In the genomic region with DNA sequence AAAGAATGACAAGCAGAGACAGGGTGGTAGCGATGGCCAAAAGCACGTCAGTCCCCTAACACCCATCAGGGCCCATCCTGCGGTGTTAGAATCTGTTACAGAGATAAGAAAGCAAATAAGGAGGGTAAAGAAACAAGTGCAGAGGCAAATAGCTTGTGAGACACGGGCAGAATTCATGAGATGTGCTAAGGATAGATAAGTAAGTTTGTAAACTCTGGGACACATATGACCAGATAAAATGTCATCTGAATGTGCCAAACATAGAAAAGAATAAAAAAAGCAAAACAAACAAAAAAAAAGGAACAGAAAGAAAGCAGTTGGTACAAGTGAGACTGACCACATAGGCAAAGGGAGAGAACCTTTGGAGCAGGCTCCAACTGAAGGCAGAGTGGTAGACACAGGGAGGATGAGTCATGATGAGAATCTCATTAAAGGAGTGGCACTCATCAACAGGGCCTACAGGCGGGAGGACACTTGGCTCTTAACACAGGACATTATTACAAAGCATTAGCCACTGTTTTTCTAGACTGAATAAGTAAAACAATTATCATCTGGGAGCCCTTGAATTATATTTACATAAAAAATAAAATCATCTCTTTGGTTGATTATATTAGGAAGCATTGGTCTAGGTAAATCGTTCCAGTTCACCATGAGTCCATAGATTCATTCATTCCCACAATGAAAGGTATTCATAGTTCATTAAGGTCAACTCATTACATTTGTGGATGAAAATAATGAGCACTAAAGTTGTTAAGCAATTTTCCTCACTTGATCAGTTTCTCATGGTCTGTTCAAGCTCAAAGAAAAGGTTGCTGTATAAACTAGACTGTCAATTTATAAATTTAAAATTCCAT, we compare ENCODE assay signal across 14 cellular contexts. TPM values are rescaled to one million over a fixed set of nuclear protein-coding genes. Genes with fewer than 3 reads are reported as not detected.
DNase-seq lines count a peak whose midpoint lies in the region; ATAC-seq, FAIRE-seq and TF ChIP-seq lines count a peak whose summit lies in the region.
"Had no signal": no experiment of that assay in that cellular context is flagged by ENCODE, and none has a peak within 500 bp of the region (broad histone marks: within the 10 kb centered on the region; RNA-seq: fewer than 3 reads in every experiment).

No MANE protein-coding gene starts in this region.

- DNase-seq in Daoy (ENCODE audit: low read depth) (peak; percentile 84), RPMI8226 (peak; percentile 42), suprapubic skin (ENCODE audit: low spot score in 2 of 2) (no peak), HepG2 (ENCODE audit: low spot score) (no peak), aorta (no peak), body of pancreas (no peak)
- DNase-seq: activated gamma-delta T cell treated with Interleukin-2 at 50 U/mL for 16 hours, NCI-H1417 treated with DMSO at 0.1 percent for 48 hours, spleen, thyroid gland had no signal

- intact Hi-C loops in HepG2 (cut with micrococcal nuclease; ENCODE audit: unreplicated experiment): no loop called here
- intact Hi-C loops in aorta (cut with DNase I): no loop called here
- intact Hi-C loops in body of pancreas (cut with DNase I): no loop called here

- WGBS in suprapubic skin: 70% methylated on average over 6 of the region's 6 CpGs
- 4% methylated on average over 6 of the region's 6 CpGs for WGBS in HepG2 (ENCODE audit: low lambda C conversion rate)
- WGBS in aorta, 2 donors: 71 to 77% methylated on average over 6 of the region's 6 CpGs
- 44 to 51% methylated on average over 6 of the region's 6 CpGs for WGBS in body of pancreas, 2 donors

- no peak overlapping the region for H2AFZ ChIP-seq in HepG2 (ENCODE audit: low read length)

- H3K9me3 ChIP-seq in suprapubic skin (no peaks in the 10 kb centered on the region), HepG2 (ENCODE audit: low read length) (no peaks in the 10 kb centered on the region), aorta (ENCODE audit: control insufficient read depth, low read length) (no peaks in the 10 kb centered on the region), body of pancreas (no peaks in the 10 kb centered on the region)
- H3K9me3 ChIP-seq: spleen, thyroid gland had no signal

- TF ChIP-seq POLR2A in suprapubic skin (IDR thresholded peaks at IDR 0.05): no peak
- no peak for TF ChIP-seq POLR2A in HepG2 (IDR thresholded peaks at IDR 0.05; ENCODE audit: insufficient read depth in 1 of 2, low read depth in 2 of 2, low read length in 2 of 2)
- no peak for TF ChIP-seq POLR2A in body of pancreas (IDR thresholded peaks at IDR 0.05)

- ATAC-seq in GM21367 (IDR thresholded peaks at IDR 0.05; ENCODE audit: unreplicated experiment): peak; percentile 72
- ATAC-seq in HG03103 (IDR thresholded peaks at IDR 0.05; ENCODE audit: low read depth, unreplicated experiment): peak; percentile 48
- ATAC-seq in HepG2: no peak
- ATAC-seq in aorta (ENCODE audit: low FRiP score): no peak
- ATAC-seq in body of pancreas: no peak
- ATAC-seq: left lobe of liver had no signal

- FAIRE-seq in HepG2 (lab: Jason Lieb, UNC): no peak
- FAIRE-seq: endometrium had no signal

- TF ChIP-seq CTCF in suprapubic skin (IDR thresholded peaks at IDR 0.05) (no peak), HepG2 (CRISPR knock-in tag; IDR thresholded peaks at IDR 0.05) (no peak), body of pancreas (IDR thresholded peaks at IDR 0.05) (no peak)

- TF ChIP-seq EP300 in suprapubic skin (IDR thresholded peaks at IDR 0.05) (no peak), HepG2 (IDR thresholded peaks at IDR 0.05; ENCODE audit: low read depth in 2 of 2, low read length in 2 of 2) (no peak), HepG2 (CRISPR knock-in tag; IDR thresholded peaks at IDR 0.05; ENCODE audit: borderline replicate concordance) (no peak)

- H3K27ac ChIP-seq in suprapubic skin (no peak overlapping the region), HepG2 (ENCODE audit: extremely low read length, insufficient read depth, low read length) (no peak overlapping the region), aorta (ENCODE audit: low read depth in 1 of 2, low read length in 2 of 2) (no peak overlapping the region), body of pancreas (no peak overlapping the region)
- H3K27ac ChIP-seq: spleen, thyroid gland had no signal

- H3K4me1 ChIP-seq in suprapubic skin: peaks cover 3% of the 10 kb centered on the region
- H3K4me1 ChIP-seq in HepG2 (ENCODE audit: insufficient read depth, low read length): no peaks in the 10 kb centered on the region
- H3K4me1 ChIP-seq in aorta (ENCODE audit: control insufficient read depth in 1 of 2, insufficient read depth in 2 of 2, low read length in 2 of 2): no peaks in the 10 kb centered on the region
- H3K4me1 ChIP-seq in body of pancreas: no peaks in the 10 kb centered on the region
- H3K4me1 ChIP-seq: thyroid gland had no signal

- H3K4me2 ChIP-seq in HepG2 (ENCODE audit: low read depth, low read length): no peak overlapping the region

- POLR2A ChIA-PET in HepG2 (lab: Yijun Ruan, JAX): no interaction called here

- CTCF ChIA-PET in HepG2 (lab: Yijun Ruan, JAX; ENCODE audit: low intra/inter-chr PET ratio, low total read pairs): no interaction called here

- BruUV-seq in HepG2 (replicated peaks; lab: Mats Ljungman, UMichigan): no TSS peak

- H3K79me2 ChIP-seq in HepG2 (ENCODE audit: insufficient read depth, low read length): no peaks in the 10 kb centered on the region

- H3K27me3 ChIP-seq in suprapubic skin (peaks cover 2% of the 10 kb centered on the region), HepG2 (ENCODE audit: control insufficient read depth in 1 of 2, insufficient read depth in 2 of 2, low read length in 2 of 2) (no peaks in the 10 kb centered on the region), aorta (ENCODE audit: control insufficient read depth in 1 of 2, insufficient read depth in 2 of 2, low read length in 1 of 2) (no peaks in the 10 kb centered on the region), body of pancreas (no peaks in the 10 kb centered on the region)
- H3K27me3 ChIP-seq: spleen, thyroid gland had no signal

- H3K4me3 ChIP-seq in suprapubic skin (no peak overlapping the region), HepG2 (replicated peaks in 1 of 3; ENCODE audit: insufficient read depth in 1 of 3, low read depth in 2 of 3, low read length in 3 of 3) (no peak overlapping the region), aorta (ENCODE audit: low read length in 2 of 2) (no peak overlapping the region), body of pancreas (no peak overlapping the region)
- H3K4me3 ChIP-seq: spleen, thyroid gland had no signal

- no peak for TF ChIP-seq RAD21 in HepG2 (CRISPR knock-in tag; IDR thresholded peaks at IDR 0.05)

- in situ Hi-C loops in HepG2 (cut with HindIII; ENCODE audit: extremely low pct_ligation_motif_present, low pct_unique_long_range_greater_than_20kb): no loop called here

- H3K9ac ChIP-seq in HepG2 (ENCODE audit: insufficient read depth, low read depth, low read length): no peak overlapping the region

- no peaks in the 10 kb centered on the region for H4K20me1 ChIP-seq in HepG2 (ENCODE audit: insufficient read depth, low read length)

- H3K36me3 ChIP-seq in suprapubic skin (no peaks in the 10 kb centered on the region), HepG2 (replicated peaks in 1 of 2; ENCODE audit: control insufficient read depth in 1 of 2, insufficient read depth in 2 of 2, low read length in 2 of 2) (no peaks in the 10 kb centered on the region), aorta (ENCODE audit: control insufficient read depth in 1 of 2, insufficient read depth in 2 of 2, low read length in 1 of 2) (no peaks in the 10 kb centered on the region), body of pancreas (replicated peaks in 1 of 2; ENCODE audit: insufficient read depth in 1 of 2, low read depth in 2 of 2) (no peaks in the 10 kb centered on the region)
- H3K36me3 ChIP-seq: spleen, thyroid gland had no signal

RNA-seq across cellular contexts. Expression of a gene that starts 21.5 kb away (rescaled TPM):
- 12.9 and 20.4 TPM in 2 replicates for total RNA-seq in Daoy (2014; rRNA removed; shearing (Covaris generic))
- total RNA-seq in suprapubic skin (100 to 1,000 TPM; 207 to 299 (median 258) TPM), HepG2 (2016; rRNA removed; fragmentation: Illumina TruSeq; extraction: Trizol) (not detected in 2 replicates), aorta (10 to 100 TPM; 11.6 to 17.7 TPM), body of pancreas (10 to 100 TPM; 37.1 to 84.0 TPM)
- total RNA-seq in HepG2 (2016; cell fraction: cytosol; rRNA removed; fragmentation: Illumina TruSeq; extraction: Trizol; ENCODE audit: low read depth): not detected in 2 replicates
- total RNA-seq in HepG2 (2016; cell fraction: insoluble cytoplasmic fraction; rRNA removed; fragmentation: Illumina TruSeq; extraction: Trizol): 0.11 TPM in 1 of 2 replicates, not detected in the other
- not detected in 2 replicates for total RNA-seq in HepG2 (2016; cell fraction: membrane; rRNA removed; fragmentation: Illumina TruSeq; extraction: Trizol)
- total RNA-seq in HepG2 (2016; cell fraction: nucleus; rRNA removed; fragmentation: Illumina TruSeq; extraction: Trizol): not detected in 2 replicates
- polyA plus RNA-seq in HepG2 (2011; rRNA removed) (not detected in 2 replicates), aorta (100 to 1,000 TPM in 1 of 2 donors, 10 to 100 TPM in 1; 12.1 to 125 TPM)
- 0.01 TPM in 1 of 2 replicates, not detected in the other for polyA plus RNA-seq in HepG2 (2011; cell fraction: cytosol; rRNA removed)
- polyA plus RNA-seq in HepG2 (2011; cell fraction: nucleus; rRNA removed): 0.14 TPM in 1 of 2 replicates, not detected in the other
- not detected in 2 replicates for polyA plus RNA-seq in HepG2 (2012)
- polyA plus RNA-seq in HepG2 (2016; cell fraction: cytosol; fragmentation: Illumina TruSeq; extraction: Trizol; ENCODE audit: low read depth): not detected in 2 replicates
- polyA plus RNA-seq in HepG2 (2016; cell fraction: insoluble cytoplasmic fraction; fragmentation: Illumina TruSeq; extraction: Trizol; ENCODE audit: low read depth): not detected in 2 replicates
- polyA plus RNA-seq in HepG2 (2016; cell fraction: membrane; fragmentation: Illumina TruSeq; extraction: Trizol; ENCODE audit: low read depth): not detected in 2 replicates
- not detected in 2 replicates for polyA plus RNA-seq in HepG2 (2016; cell fraction: nucleus; fragmentation: Illumina TruSeq; extraction: Trizol; ENCODE audit: insufficient read depth, low read depth)
- polyA minus RNA-seq in HepG2 (2011; rRNA and poly(A)+ RNA removed; ENCODE audit: low replicate concordance): 0.06 and 0.40 TPM in 2 replicates
- not detected in 2 replicates for polyA minus RNA-seq in HepG2 (2011; cell fraction: cytosol; rRNA and poly(A)+ RNA removed)
- not detected in 2 replicates for polyA minus RNA-seq in HepG2 (2011; cell fraction: nucleus; rRNA and poly(A)+ RNA removed)

RNA-seq across cellular contexts. Expression of a gene that starts 52.1 kb away (rescaled TPM):
- total RNA-seq in Daoy (2014; rRNA removed; shearing (Covaris generic)): not detected in 2 replicates
- total RNA-seq in suprapubic skin: 10 to 100 TPM in 3 of 4 donors, 1 to 10 TPM in 1; 7.5 to 34.8 (median 15.0) TPM
- not detected in 2 replicates for total RNA-seq in HepG2 (2016; rRNA removed; fragmentation: Illumina TruSeq; extraction: Trizol)
- not detected in 2 replicates for total RNA-seq in HepG2 (2016; cell fraction: cytosol; rRNA removed; fragmentation: Illumina TruSeq; extraction: Trizol; ENCODE audit: low read depth)
- total RNA-seq in HepG2 (2016; cell fraction: insoluble cytoplasmic fraction; rRNA removed; fragmentation: Illumina TruSeq; extraction: Trizol): not detected in 2 replicates
- not detected in 2 replicates for total RNA-seq in HepG2 (2016; cell fraction: membrane; rRNA removed; fragmentation: Illumina TruSeq; extraction: Trizol)
- not detected in 2 replicates for total RNA-seq in HepG2 (2016; cell fraction: nucleus; rRNA removed; fragmentation: Illumina TruSeq; extraction: Trizol)
- polyA plus RNA-seq in HepG2 (2011; rRNA removed): not detected in 2 replicates
- polyA plus RNA-seq in HepG2 (2011; cell fraction: cytosol; rRNA removed): not detected in 2 replicates
- 0.05 TPM in 1 of 2 replicates, not detected in the other for polyA plus RNA-seq in HepG2 (2011; cell fraction: nucleus; rRNA removed)
- polyA plus RNA-seq in HepG2 (2012): not detected in 2 replicates
- polyA plus RNA-seq in HepG2 (2016; cell fraction: cytosol; fragmentation: Illumina TruSeq; extraction: Trizol; ENCODE audit: low read depth): not detected in 2 replicates
- polyA plus RNA-seq in HepG2 (2016; cell fraction: insoluble cytoplasmic fraction; fragmentation: Illumina TruSeq; extraction: Trizol; ENCODE audit: low read depth): not detected in 2 replicates
- not detected in 2 replicates for polyA plus RNA-seq in HepG2 (2016; cell fraction: membrane; fragmentation: Illumina TruSeq; extraction: Trizol; ENCODE audit: low read depth)
- not detected in 2 replicates for polyA plus RNA-seq in HepG2 (2016; cell fraction: nucleus; fragmentation: Illumina TruSeq; extraction: Trizol; ENCODE audit: insufficient read depth, low read depth)
- not detected in 2 replicates for polyA minus RNA-seq in HepG2 (2011; rRNA and poly(A)+ RNA removed; ENCODE audit: low replicate concordance)
- not detected in 2 replicates for polyA minus RNA-seq in HepG2 (2011; cell fraction: cytosol; rRNA and poly(A)+ RNA removed)
- polyA minus RNA-seq in HepG2 (2011; cell fraction: nucleus; rRNA and poly(A)+ RNA removed): under 0.01 TPM in 1 of 2 replicates, not detected in the other
- total RNA-seq in aorta: under 1 TPM in 1 of 2 donors, not detected in 1; 0.33 TPM
- under 1 TPM; 0.50 to 0.69 TPM for polyA plus RNA-seq in aorta
- total RNA-seq in body of pancreas: 100 to 1,000 TPM in 1 of 2 donors, 10 to 100 TPM in 1; 61.7 to 110 TPM

Comparison
In these comparisons a context has a peak if more than half of its experiments do, and no peak if none do; other contexts are left out.
1. DNase-seq: peak in Daoy (single experiment) and RPMI8226 (single experiment); none in suprapubic skin (0 of 2), HepG2 (single experiment), aorta (0 of 2) and body of pancreas (0 of 4).
2. ATAC-seq: peak in GM21367 (single experiment) and HG03103 (single experiment); none in HepG2 (single experiment), aorta (single experiment) and body of pancreas (single experiment).